Comparison of ENCODE assay signal across 1 cellular context in the genomic region with DNA sequence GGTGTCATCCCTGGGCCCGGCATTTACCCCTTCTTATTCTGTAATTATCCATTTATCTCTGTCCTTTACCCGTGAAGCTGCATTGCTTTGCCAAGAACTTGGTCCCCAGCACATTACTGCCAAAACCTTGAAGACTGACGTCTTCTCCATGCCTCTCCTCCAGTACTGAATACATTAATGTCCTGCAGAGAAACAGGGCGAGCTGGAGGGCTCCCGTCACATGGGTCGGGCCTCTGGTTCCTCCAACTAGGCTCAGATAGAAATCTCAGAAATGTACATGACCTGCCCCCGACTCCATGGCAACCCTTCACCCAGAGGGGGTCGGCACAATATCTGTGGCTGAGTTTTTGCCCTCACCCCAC.
TF ChIP-seq lines count a peak whose summit lies in the region.

No MANE protein-coding gene starts in this region.

TF ChIP-seq in HEK293T, 16 proteins besides CTCF, POLR2A, EP300 and RAD21 (continued from another document):
- TF ChIP-seq CTBP1 (IDR thresholded peaks at IDR 0.05; ENCODE audit: borderline replicate concordance) (no peak), ELF4 (IDR thresholded peaks at IDR 0.05) (no peak), SP1 (IDR thresholded peaks at IDR 0.05) (no peak), ARNT (IDR thresholded peaks at IDR 0.05) (no peak), ZNF384 (IDR thresholded peaks at IDR 0.05) (no peak)
- TF ChIP-seq, protein P1, sequence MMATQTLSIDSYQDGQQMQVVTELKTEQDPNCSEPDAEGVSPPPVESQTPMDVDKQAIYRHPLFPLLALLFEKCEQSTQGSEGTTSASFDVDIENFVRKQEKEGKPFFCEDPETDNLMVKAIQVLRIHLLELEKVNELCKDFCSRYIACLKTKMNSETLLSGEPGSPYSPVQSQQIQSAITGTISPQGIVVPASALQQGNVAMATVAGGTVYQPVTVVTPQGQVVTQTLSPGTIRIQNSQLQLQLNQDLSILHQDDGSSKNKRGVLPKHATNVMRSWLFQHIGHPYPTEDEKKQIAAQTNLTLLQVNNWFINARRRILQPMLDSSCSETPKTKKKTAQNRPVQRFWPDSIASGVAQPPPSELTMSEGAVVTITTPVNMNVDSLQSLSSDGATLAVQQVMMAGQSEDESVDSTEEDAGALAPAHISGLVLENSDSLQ (IDR thresholded peaks at IDR 0.05) = no peak
